Comparison of ENCODE assay signal across 9 cellular contexts in the genomic region with DNA sequence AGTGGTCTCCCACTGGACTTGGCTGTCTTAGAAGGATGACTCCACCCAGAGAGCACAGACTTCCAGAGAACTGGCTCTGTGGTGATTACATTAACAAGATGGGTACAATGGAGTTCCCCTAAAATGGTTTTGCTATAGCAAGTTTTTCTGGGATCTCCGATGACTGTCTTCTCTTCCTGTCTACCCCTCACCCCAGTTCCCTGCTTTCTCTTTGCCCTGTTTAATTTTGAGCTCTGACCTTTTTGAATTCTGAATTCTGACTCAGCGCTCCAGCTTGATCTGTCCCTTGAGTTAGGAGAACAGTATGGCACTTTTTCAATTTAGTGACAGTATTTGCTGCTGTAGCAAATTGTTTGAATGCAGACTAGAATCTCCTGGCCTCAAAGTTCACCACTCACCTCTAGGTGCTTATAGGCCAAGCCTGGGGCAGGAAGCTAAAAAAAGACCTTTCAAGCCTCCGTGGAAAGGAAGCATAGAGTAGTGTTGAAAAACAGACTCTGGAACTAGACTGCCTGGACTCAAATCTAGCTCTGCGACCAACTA. TPM values are rescaled to one million over a fixed set of nuclear protein-coding genes. Genes with fewer than 3 reads are reported as not detected.
DNase-seq lines count a peak whose midpoint lies in the region; ATAC-seq and TF ChIP-seq lines count a peak whose summit lies in the region.
"Had no signal": no experiment of that assay in that cellular context is flagged by ENCODE, and none has a peak within 500 bp of the region (broad histone marks: within the 10 kb centered on the region; RNA-seq: fewer than 3 reads in every experiment).

No MANE protein-coding gene starts in this region.

- intact Hi-C loops in left colon (cut with DNase I, micrococcal nuclease), result no loop called here

- H3K27ac ChIP-seq in CD8-positive, alpha-beta memory T cell (ENCODE audit: low read depth, low read length), result peak overlapping the region; percentile 36

- peak overlapping the region; percentile 19 for H3K4me3 ChIP-seq in CD8-positive, alpha-beta memory T cell (ENCODE audit: low read length)
- peak overlapping the region; percentile 13 for H3K4me3 ChIP-seq in epithelial cell of proximal tubule (ENCODE audit: low read depth, low read length)

- peak overlapping the region; percentile 84 to 100 (median 92) for H3K4me3 Mint-ChIP-seq in CD8-positive, alpha-beta memory T cell
- no peak overlapping the region for H3K4me3 Mint-ChIP-seq in osteocyte (ENCODE audit: unreplicated experiment)

- H3K9me3 ChIP-seq in CD8-positive, alpha-beta memory T cell (ENCODE audit: low read length), result no peaks in the 10 kb centered on the region

- no peaks in the 10 kb centered on the region for H3K27me3 ChIP-seq in CD8-positive, alpha-beta memory T cell (ENCODE audit: insufficient read depth, low read length, poor library complexity, severe bottlenecking)

- ATAC-seq in HG02981 (IDR thresholded peaks at IDR 0.05; ENCODE audit: unreplicated experiment) (no peak), GM21447 (IDR thresholded peaks at IDR 0.05; ENCODE audit: unreplicated experiment) (no peak), left colon (no peak)

- POLR2A ChIA-PET in CD8-positive, alpha-beta memory T cell (lab: Charles Lee), result interaction anchor here (0.9 to 1.3 kb wide), 3 partner anchors 24 to 79 kb away, joined by 3 to 4 read pairs (median 4); no protein-coding TSS in a partner anchor

- H3K9me3 Mint-ChIP-seq in CD8-positive, alpha-beta memory T cell, result no peaks in the 10 kb centered on the region
- H3K9me3 Mint-ChIP-seq in osteocyte (ENCODE audit: unreplicated experiment), result peaks cover 3% of the 10 kb centered on the region

- H3K36me3 Mint-ChIP-seq in CD8-positive, alpha-beta memory T cell, result peaks cover 10 to 78% (median 21%) of the 10 kb centered on the region in 3 donors
- H3K36me3 Mint-ChIP-seq in osteocyte (ENCODE audit: unreplicated experiment), result no peaks in the 10 kb centered on the region

- H3K4me1 ChIP-seq in CD8-positive, alpha-beta memory T cell (ENCODE audit: insufficient read depth, low read length), result peaks cover 75% of the 10 kb centered on the region

- peak overlapping the region; percentile 80 to 95 (median 90) for H3K27ac Mint-ChIP-seq in CD8-positive, alpha-beta memory T cell
- peak overlapping the region; percentile 57 for H3K27ac Mint-ChIP-seq in osteocyte (ENCODE audit: unreplicated experiment)

- H3K27me3 Mint-ChIP-seq in CD8-positive, alpha-beta memory T cell, result no peaks in the 10 kb centered on the region
- no peaks in the 10 kb centered on the region for H3K27me3 Mint-ChIP-seq in osteocyte (ENCODE audit: unreplicated experiment)

- H3K4me1 Mint-ChIP-seq in CD8-positive, alpha-beta memory T cell, result peaks cover 79 to 89% (median 81%) of the 10 kb centered on the region in 3 donors
- H3K4me1 Mint-ChIP-seq in osteocyte (ENCODE audit: unreplicated experiment), result peaks cover 61% of the 10 kb centered on the region

- CTCF ChIA-PET in CD8-positive, alpha-beta memory T cell (lab: Charles Lee), result interaction anchor here (1.1 to 1.9 kb wide), 5 partner anchors 13 to 312 kb away, joined by 3 to 7 read pairs (median 3); no protein-coding TSS in a partner anchor

- peak in 3 of 5 donors; percentile 22 to 46 (median 37) for DNase-seq in CD8-positive, alpha-beta memory T cell
- DNase-seq in RPMI7951 (ENCODE audit: low read depth), result peak; percentile 57
- DNase-seq in epithelial cell of proximal tubule (ENCODE audit: low read depth), result no peak
- DNase-seq in osteocyte (ENCODE audit: extremely low spot score, unreplicated experiment), result no peak
- no peak for DNase-seq in NCI-H748 treated with DMSO at 0.1 percent for 48 hours (lab: John Stamatoyannopoulos, UW)
- no peak for DNase-seq in left colon
- DNase-seq: GOT3 had no signal

- TF ChIP-seq CTCF in epithelial cell of proximal tubule (conservative IDR thresholded peaks at IDR 0.05; ENCODE audit: low read depth, low read length) (no peak), osteocyte (IDR thresholded peaks at IDR 0.05) (no peak)

- H3K36me3 ChIP-seq in CD8-positive, alpha-beta memory T cell (ENCODE audit: insufficient read depth, low read length), result peaks cover 12% of the 10 kb centered on the region

RNA-seq across cellular contexts. Expression of a gene that starts 7.0 kb away (rescaled TPM):
- total RNA-seq in CD8-positive, alpha-beta memory T cell, result 100 to 1,000 TPM; 403 to 410 TPM
- polyA plus RNA-seq in CD8-positive, alpha-beta memory T cell, result 760 TPM
- 389 and 461 TPM in 2 replicates for total RNA-seq in RPMI7951 (2014; rRNA removed; shearing (Covaris generic))
- total RNA-seq in epithelial cell of proximal tubule, result 299 and 385 TPM in 2 replicates
- 236 and 241 TPM in 2 replicates for total RNA-seq in osteocyte
- 10 to 100 TPM; 24.8 to 52.8 TPM for total RNA-seq in left colon

Comparison
In these comparisons a context has a peak if more than half of its experiments do, and no peak if none do; other contexts are left out.
1. DNase-seq: peak in CD8-positive, alpha-beta memory T cell (3 of 5) and RPMI7951 (single experiment); none in epithelial cell of proximal tubule (single experiment), osteocyte (single experiment), NCI-H748 treated with DMSO at 0.1 percent for 48 hours (single experiment) and left colon (0 of 2).